In genomic region chr12:115632323-115632722, GRCh38 we compare ENCODE assay signal across 1 cellular context.
TF ChIP-seq lines count a peak whose summit lies in the region.

No MANE protein-coding gene starts in this region.

TF ChIP-seq in liver, 16 proteins besides CTCF, POLR2A, EP300 and RAD21 (continued from another document):
- TF ChIP-seq MAX (IDR thresholded peaks at IDR 0.05) (no peak), TAF1 (conservative IDR thresholded peaks at IDR 0.05) (no peak), EGR1 (IDR thresholded peaks at IDR 0.05; ENCODE audit: low read depth in 2 of 2) (no peak), FOXA2 (IDR thresholded peaks at IDR 0.05) (no peak), YY1 (IDR thresholded peaks at IDR 0.05) (no peak)
